1 cellular context compared by ENCODE assay signal in the genomic region with DNA sequence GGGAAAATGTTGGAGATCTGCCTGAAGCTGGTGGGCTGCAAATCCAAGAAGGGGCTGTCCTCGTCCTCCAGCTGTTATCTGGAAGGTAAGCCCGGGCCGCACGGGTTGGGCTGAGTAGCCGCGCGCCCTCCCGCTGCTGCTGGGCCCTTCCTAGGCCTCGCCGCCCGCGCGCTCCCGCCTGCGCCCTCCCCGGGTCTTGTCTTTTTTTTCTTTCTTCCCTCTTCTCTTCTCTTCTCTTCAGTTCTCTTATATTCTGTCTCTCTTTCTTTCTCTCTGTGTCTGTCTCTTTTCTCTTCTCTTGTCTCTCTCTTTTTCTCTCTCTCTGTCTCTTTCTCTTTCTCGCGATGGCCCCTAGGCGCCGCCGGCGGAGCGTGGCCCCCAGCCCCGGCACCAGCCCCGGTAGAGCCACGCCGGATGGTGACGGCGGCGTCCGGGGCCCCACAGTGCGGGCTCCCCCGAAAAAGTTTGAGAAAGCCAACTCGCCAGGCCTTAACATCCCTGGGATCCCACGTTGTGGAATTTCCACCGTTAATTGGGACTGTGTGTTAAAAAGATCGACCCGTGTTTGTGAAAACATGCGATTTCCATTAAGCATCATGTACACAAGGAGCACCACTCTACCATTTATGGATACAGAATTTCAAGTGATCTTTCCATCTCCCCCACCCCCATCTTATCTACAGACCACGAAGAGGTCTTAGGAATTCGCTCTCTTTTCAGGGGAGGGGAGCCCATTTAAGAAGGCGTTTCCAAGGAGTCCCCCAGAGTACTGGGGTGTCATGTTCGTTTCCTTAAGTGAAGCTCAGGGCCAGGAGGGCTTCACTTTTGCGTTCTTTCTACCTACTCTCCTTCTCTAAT.
TF ChIP-seq lines count a peak whose summit lies in the region.

No MANE protein-coding gene starts in this region.

TF ChIP-seq in IMR-90, 13 proteins besides CTCF, POLR2A, EP300 and RAD21:
- TF ChIP-seq MAZ (IDR thresholded peaks at IDR 0.05; ENCODE audit: borderline replicate concordance, low read depth, low read length) = no peak
- peak; percentile 94 for TF ChIP-seq CHD1 (IDR thresholded peaks at IDR 0.05; ENCODE audit: low read depth, low read length)
- TF ChIP-seq MXI1 (IDR thresholded peaks at IDR 0.05; ENCODE audit: borderline replicate concordance, low read depth, low read length) = no peak
